In genomic region chr1:15146971-15147376, GRCh38 we compare ENCODE assay signal across 1 cellular context.
TF ChIP-seq lines count a peak whose summit lies in the region.

No MANE protein-coding gene starts in this region.

TF ChIP-seq in HepG2, 621 proteins besides CTCF, POLR2A, EP300 and RAD21:
- TF ChIP-seq ZKSCAN5 (CRISPR knock-in tag; IDR thresholded peaks at IDR 0.05) (no peak), WIZ (CRISPR knock-in tag; IDR thresholded peaks at IDR 0.05) (no peak), ZNF841 (CRISPR knock-in tag; IDR thresholded peaks at IDR 0.05; ENCODE audit: borderline replicate concordance) (no peak), BCL6 (CRISPR knock-in tag; IDR thresholded peaks at IDR 0.05) (no peak), NRL (CRISPR knock-in tag; IDR thresholded peaks at IDR 0.05; ENCODE audit: borderline replicate concordance) (no peak), PAXIP1 (CRISPR knock-in tag; conservative IDR thresholded peaks at IDR 0.05) (no peak), HNRNPLL (IDR thresholded peaks at IDR 0.05; ENCODE audit: low read depth, low read length, poor library complexity, severe bottlenecking) (no peak), ELF4 (CRISPR knock-in tag; IDR thresholded peaks at IDR 0.05; ENCODE audit: borderline replicate concordance) (no peak), ZNF850 (CRISPR knock-in tag; conservative IDR thresholded peaks at IDR 0.05) (no peak), POGZ (CRISPR knock-in tag; IDR thresholded peaks at IDR 0.05) (no peak), ZNF253 (CRISPR knock-in tag; IDR thresholded peaks at IDR 0.05; ENCODE audit: borderline replicate concordance) (no peak), KMT2A (CRISPR knock-in tag; IDR thresholded peaks at IDR 0.05) (no peak), RARG (CRISPR knock-in tag; IDR thresholded peaks at IDR 0.05; ENCODE audit: low read depth) (no peak), HOXA7 (CRISPR knock-in tag; IDR thresholded peaks at IDR 0.05) (no peak), HMGA1 (CRISPR knock-in tag; conservative IDR thresholded peaks at IDR 0.05) (no peak), NKX3-1 (CRISPR knock-in tag; IDR thresholded peaks at IDR 0.05) (no peak), ZNF180 (CRISPR knock-in tag; IDR thresholded peaks at IDR 0.05; ENCODE audit: borderline replicate concordance, low read depth) (no peak), ZNF260 (CRISPR knock-in tag; IDR thresholded peaks at IDR 0.05; ENCODE audit: borderline replicate concordance, low read depth) (no peak), TIGD3 (CRISPR knock-in tag; IDR thresholded peaks at IDR 0.05; ENCODE audit: borderline replicate concordance) (no peak), CSRNP2 (CRISPR knock-in tag; conservative IDR thresholded peaks at IDR 0.05; ENCODE audit: low read depth) (no peak)
